3 cellular contexts compared by ENCODE assay signal in genomic region chr5:39272889-39273231, GRCh38. TPM values are rescaled to one million over a fixed set of nuclear protein-coding genes. Genes with fewer than 3 reads are reported as not detected.
"Had no signal": no experiment of that assay in that cellular context is flagged by ENCODE, and none has a peak within 500 bp of the region (broad histone marks: within the 10 kb centered on the region; RNA-seq: fewer than 3 reads in every experiment).

No MANE protein-coding gene starts in this region.

RNA-seq across cellular contexts. Expression of gene FYB1, which starts 53.5 kb away (rescaled TPM):
- total RNA-seq: osteocyte, progenitor cell of endocrine pancreas had no signal
- polyA plus RNA-seq: SK-N-SH had no signal
